In genomic region chr6:1552296-1552761, GRCh38 we compare ENCODE assay signal across 7 cellular contexts. TPM values are rescaled to one million over a fixed set of nuclear protein-coding genes. Genes with fewer than 3 reads are reported as not detected.
A peak's percentile ranks its signal among the peaks of the same experiment; 100 is the strongest.
DNase-seq lines count a peak whose midpoint lies in the region; ATAC-seq and TF ChIP-seq lines count a peak whose summit lies in the region.

No MANE protein-coding gene starts in this region.

- intact Hi-C loops in colonic mucosa (cut with DNase I) = no loop called here
- intact Hi-C loops in tibial artery (cut with DNase I; ENCODE audit: low total_unique reads) = no loop called here

- H3K4me3 ChIP-seq in colonic mucosa = no peak overlapping the region
- H3K4me3 ChIP-seq in osteoblast (ENCODE audit: insufficient read depth, low read length) = no peak overlapping the region
- H3K4me3 ChIP-seq in tibial artery = no peak overlapping the region

- no peaks in the 10 kb centered on the region for H3K9me3 ChIP-seq in colonic mucosa
- no peaks in the 10 kb centered on the region for H3K9me3 ChIP-seq in osteoblast (ENCODE audit: low read depth, low read length)
- no peaks in the 10 kb centered on the region for H3K9me3 ChIP-seq in tibial artery

- ATAC-seq in HG03565 (IDR thresholded peaks at IDR 0.05; ENCODE audit: unreplicated experiment) = no peak
- ATAC-seq in HG02678 (IDR thresholded peaks at IDR 0.05; ENCODE audit: unreplicated experiment) = no peak

- CTCF ChIA-PET in GM10248 (lab: Yijun Ruan, JAX) = interaction anchor here (0.8 to 2.2 kb wide), 9 partner anchors 10 to 656 kb away, joined by 3 to 13 read pairs (median 4); no protein-coding TSS in a partner anchor

- H3K27ac ChIP-seq in colonic mucosa (no peak overlapping the region), osteoblast (ENCODE audit: low read depth, low read length) (no peak overlapping the region), tibial artery (no peak overlapping the region)

- H2AFZ ChIP-seq in osteoblast (ENCODE audit: low read length) = no peak overlapping the region

- no peaks in the 10 kb centered on the region for H3K27me3 ChIP-seq in colonic mucosa
- no peaks in the 10 kb centered on the region for H3K27me3 ChIP-seq in osteoblast (ENCODE audit: insufficient read depth, low read length)
- H3K27me3 ChIP-seq in tibial artery = no peaks in the 10 kb centered on the region

- H3K4me1 ChIP-seq in colonic mucosa (no peaks in the 10 kb centered on the region), osteoblast (ENCODE audit: insufficient read depth, low read length) (peaks cover 14% of the 10 kb centered on the region), tibial artery (peaks cover 0 to 14% (median 8%) of the 10 kb centered on the region in 4 donors)

- H4K20me1 ChIP-seq in osteoblast (ENCODE audit: insufficient read depth, low read length) = no peaks in the 10 kb centered on the region

- peak; percentile 29 for TF ChIP-seq CTCF in GM10248 (IDR thresholded peaks at IDR 0.05; ENCODE audit: control extremely low read depth, extremely low read depth, low read depth, missing control alignments)
- peak; percentile 17 for TF ChIP-seq CTCF in colonic mucosa (IDR thresholded peaks at IDR 0.05)
- peak; percentile 58 for TF ChIP-seq CTCF in osteoblast (IDR thresholded peaks at IDR 0.05; ENCODE audit: extremely low read depth, low read depth, low read length)
- peak in 1 of 2 experiments; percentile 10 for TF ChIP-seq CTCF in tibial artery (IDR thresholded peaks at IDR 0.05)

- H3K79me2 ChIP-seq in osteoblast (ENCODE audit: insufficient read depth, low read length) = peaks cover 6% of the 10 kb centered on the region

- DNase-seq in GM10248 (ENCODE audit: extremely low spot score) (no peak), Kasumi-1 (lab: John Stamatoyannopoulos, UW) (peak; percentile 49 to 64), colonic mucosa (no peak), osteoblast (ENCODE audit: insufficient read length, low spot score, missing footprints) (peak; percentile 88), tibial artery (no peak)

- no peak overlapping the region for H3K9ac ChIP-seq in colonic mucosa (ENCODE audit: low read depth in 2 of 2, low read length in 2 of 2)

- no peaks in the 10 kb centered on the region for H3K36me3 ChIP-seq in colonic mucosa
- peaks cover 10% of the 10 kb centered on the region for H3K36me3 ChIP-seq in osteoblast (ENCODE audit: insufficient read depth, low read length)
- peaks cover 0 to 17% (median 8%) of the 10 kb centered on the region in 3 donors for H3K36me3 ChIP-seq in tibial artery

- no peak overlapping the region for H3K4me2 ChIP-seq in osteoblast (ENCODE audit: insufficient read depth, low read length)

- POLR2A ChIA-PET in GM10248 (lab: Yijun Ruan, JAX) = no interaction called here

RNA-seq across cellular contexts. Expression of gene FOXC1, which starts 57.4 kb away (rescaled TPM):
- 1 to 10 TPM in 1 of 2 donors, under 1 TPM in 1; 0.69 to 1.5 TPM for total RNA-seq in colonic mucosa
- total RNA-seq in osteoblast = 39.4 and 41.0 TPM in 2 replicates

Comparison
In these comparisons a context has a peak if more than half of its experiments do, and no peak if none do; other contexts are left out.
1. DNase-seq: peak in Kasumi-1 (2 of 2) and osteoblast (single experiment); none in GM10248 (single experiment), colonic mucosa (single experiment) and tibial artery (0 of 2).
2. RNA of gene FOXC1, which starts 57.4 kb away (total RNA-seq): 39.4 to 41.0 TPM in osteoblast; 0.69 to 1.5 TPM in colonic mucosa; every median in the first group is over 10 times any median in the second.